21 cellular contexts compared by ENCODE assay signal in the genomic region with DNA sequence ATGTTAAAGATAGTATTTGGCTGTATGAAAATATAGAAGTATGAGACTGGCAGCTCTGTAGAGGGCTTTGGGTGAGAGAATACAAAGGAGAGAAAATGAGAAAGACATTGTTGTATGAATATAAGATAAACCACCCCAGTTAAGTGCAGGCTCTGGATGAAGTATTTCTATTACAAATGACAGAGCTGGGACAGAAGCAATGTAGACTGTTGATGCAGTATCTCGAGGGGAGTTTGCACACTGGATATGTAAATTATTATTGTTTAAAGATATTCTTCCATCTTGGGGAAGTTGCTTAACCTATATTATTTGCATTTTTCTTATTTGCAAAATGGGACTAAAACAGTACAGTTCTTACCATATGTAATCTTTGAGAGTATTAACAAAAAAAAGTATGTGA. TPM values are rescaled to one million over a fixed set of nuclear protein-coding genes. Genes with fewer than 3 reads are reported as not detected.
DNase-seq lines count a peak whose midpoint lies in the region; FAIRE-seq and TF ChIP-seq lines count a peak whose summit lies in the region.
"Had no signal": no experiment of that assay in that cellular context is flagged by ENCODE, and none has a peak within 500 bp of the region (broad histone marks: within the 10 kb centered on the region; RNA-seq: fewer than 3 reads in every experiment).

No MANE protein-coding gene starts in this region.

- H3K4me1 ChIP-seq in neutrophil (ENCODE audit: control insufficient read depth in 1 of 2, insufficient read depth in 1 of 2, low read depth in 1 of 2, low read length in 1 of 2) = peaks cover 56 to 61% of the 10 kb centered on the region in 2 experiments

- no peaks in the 10 kb centered on the region for H3K9me3 ChIP-seq in neutrophil
- no peaks in the 10 kb centered on the region for H3K9me3 ChIP-seq in MG63

- FAIRE-seq in GM12891 (lab: Jason Lieb, UNC) = peak; percentile 58
- FAIRE-seq: HTR-8/SVneo, K562 had no signal

- TF ChIP-seq POLR2A in GM12891 (IDR thresholded peaks at IDR 0.05; ENCODE audit: low read depth, low read length) = no peak

- in situ Hi-C loops in GM13977 (cut with MboI; ENCODE audit: low pct_unique_long_range_greater_than_20kb, low sequenced_read_pairs, unreplicated experiment) = loop anchor here (10.0 kb wide), 1 partner anchor 47 kb away; no protein-coding TSS in a partner anchor

- peaks cover 69% of the 10 kb centered on the region for H3K4me1 Mint-ChIP-seq in T-helper 2 cell treated with Interferon-gamma antibody and Interleukin-4, amounts not matched to agents 5 μg/mL and 100 μg/mL, for 36 hours (ENCODE audit: low read depth)
- peaks cover 75 to 86% (median 83%) of the 10 kb centered on the region in 3 donors for H3K4me1 Mint-ChIP-seq in IgD-negative memory B cell

- TF ChIP-seq CTCF in neutrophil (IDR thresholded peaks at IDR 0.05) (no peak), GM13977 (IDR thresholded peaks at IDR 0.05; ENCODE audit: extremely low read depth, insufficient read depth, missing control alignments) (no peak)

- no peak for DNase-seq in T-helper 2 cell treated with Interferon-gamma antibody and Interleukin-4, amounts not matched to agents 5 μg/mL and 100 μg/mL, for 36 hours (ENCODE audit: low spot score)
- no peak for DNase-seq in T-helper 2 cell
- DNase-seq in GM12891 (ENCODE audit: insufficient read length, low spot score) = no peak
- no peak for DNase-seq in GM13977 (ENCODE audit: low spot score)
- no peak for DNase-seq in MG63
- no peak for DNase-seq in NCI-H1694 (lab: John Stamatoyannopoulos, UW)
- DNase-seq: 8988T, C1 segment of cervical spinal cord, DMS153, GM23248, NCI-H1048, NCI-H146, NCI-H2107, NCI-H226, NCI-H526, OCI-M1, RPMI8226 had no signal

- H3K27me3 ChIP-seq in neutrophil (no peaks in the 10 kb centered on the region), MG63 (no peaks in the 10 kb centered on the region)

- H3K36me3 Mint-ChIP-seq in T-helper 2 cell treated with Interferon-gamma antibody and Interleukin-4, amounts not matched to agents 5 μg/mL and 100 μg/mL, for 36 hours (ENCODE audit: low read depth) = peaks cover 14% of the 10 kb centered on the region
- H3K36me3 Mint-ChIP-seq in IgD-negative memory B cell = peaks cover 2% of the 10 kb centered on the region

- H3K36me3 ChIP-seq in neutrophil (peaks cover 8% of the 10 kb centered on the region), MG63 (no peaks in the 10 kb centered on the region)

- peak overlapping the region; percentile 42 for H3K27ac ChIP-seq in neutrophil
- H3K27ac ChIP-seq: GM23248 had no signal

- no peaks in the 10 kb centered on the region for H3K27me3 Mint-ChIP-seq in T-helper 2 cell treated with Interferon-gamma antibody and Interleukin-4, amounts not matched to agents 5 μg/mL and 100 μg/mL, for 36 hours (ENCODE audit: low read depth)
- no peaks in the 10 kb centered on the region for H3K27me3 Mint-ChIP-seq in IgD-negative memory B cell

- H3K4me3 ChIP-seq in neutrophil (ENCODE audit: low read depth in 1 of 2, low read length in 1 of 2) (no peak overlapping the region), MG63 (no peak overlapping the region)
- H3K4me3 ChIP-seq: GM23248, K562 had no signal

- H3K9me3 Mint-ChIP-seq in T-helper 2 cell treated with Interferon-gamma antibody and Interleukin-4, amounts not matched to agents 5 μg/mL and 100 μg/mL, for 36 hours = peaks cover 5% of the 10 kb centered on the region
- H3K9me3 Mint-ChIP-seq in IgD-negative memory B cell = no peaks in the 10 kb centered on the region

- H3K27ac Mint-ChIP-seq in T-helper 2 cell treated with Interferon-gamma antibody and Interleukin-4, amounts not matched to agents 5 μg/mL and 100 μg/mL, for 36 hours = peak overlapping the region; percentile 53
- H3K27ac Mint-ChIP-seq in IgD-negative memory B cell = peak overlapping the region; percentile 11 to 98 (median 92)

- H3K4me3 Mint-ChIP-seq in T-helper 2 cell treated with Interferon-gamma antibody and Interleukin-4, amounts not matched to agents 5 μg/mL and 100 μg/mL, for 36 hours = no peak overlapping the region
- peak overlapping the region; percentile 39 to 85 (median 59) for H3K4me3 Mint-ChIP-seq in IgD-negative memory B cell

TF ChIP-seq in GM12891, 5 proteins besides CTCF, POLR2A, EP300 and RAD21:
- TF ChIP-seq SPI1 (IDR thresholded peaks at IDR 0.05; ENCODE audit: low read depth, low read length) (no peak), POU2F2 (IDR thresholded peaks at IDR 0.05; ENCODE audit: low read depth, low read length) (no peak), POLR2AphosphoS5 (IDR thresholded peaks at IDR 0.05; ENCODE audit: low read depth, low read length) (no peak), TAF1 (IDR thresholded peaks at IDR 0.05; ENCODE audit: low read depth, low read length) (no peak), PAX5 (IDR thresholded peaks at IDR 0.05; ENCODE audit: insufficient read depth, low read length, severe bottlenecking) (no peak)

RNA-seq across cellular contexts. Expression of gene ENTPD1, which starts 31.5 kb away (rescaled TPM):
- 201 TPM for polyA plus RNA-seq in GM12891 (2012; ENCODE audit: low read depth, missing spikeins)
- 48.0 TPM for polyA plus RNA-seq in IgD-negative memory B cell
- not detected in 2 replicates for total RNA-seq in MG63 (2014; rRNA removed; shearing (Covaris generic); ENCODE audit: low replicate concordance)
- total RNA-seq: GM23248 had no signal
